In the genomic region with DNA sequence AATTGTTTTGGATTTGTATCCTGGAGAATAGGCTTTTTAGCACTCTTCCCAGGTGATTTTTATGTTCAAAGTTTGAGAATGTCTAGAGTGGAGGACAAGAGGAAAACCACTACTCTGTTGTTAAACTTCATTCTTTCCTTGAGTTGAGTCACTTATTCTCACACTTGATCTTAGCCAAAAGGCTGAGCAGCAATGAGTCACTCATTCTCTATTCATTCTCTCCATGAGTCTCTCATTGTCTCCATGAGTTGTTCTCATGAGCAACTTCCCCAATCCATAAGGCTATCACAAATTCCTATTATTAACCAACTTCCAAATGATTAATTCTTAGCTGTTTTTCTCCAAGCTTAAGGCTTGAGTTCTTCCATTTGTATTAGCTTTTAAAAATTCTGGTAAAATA, we compare ENCODE assay signal across 31 cellular contexts.
DNase-seq lines count a peak whose midpoint lies in the region; ATAC-seq, FAIRE-seq and TF ChIP-seq lines count a peak whose summit lies in the region.
"Had no signal": no experiment of that assay in that cellular context is flagged by ENCODE, and none has a peak within 500 bp of the region (broad histone marks: within the 10 kb centered on the region; RNA-seq: fewer than 3 reads in every experiment).

No MANE protein-coding gene starts in this region.

- POLR2A ChIA-PET in PC-9 (lab: Charles Lee; ENCODE audit: unreplicated experiment) = no interaction called here

- in situ Hi-C loops in ACHN (cut with HindIII; ENCODE audit: low pct_ligation_motif_present, low pct_unique_long_range_greater_than_20kb, low sequenced_read_pairs) = no loop called here

- no peak overlapping the region for H3K27ac Mint-ChIP-seq in CD14-positive monocyte
- H3K27ac Mint-ChIP-seq: activated CD8-positive, alpha-beta T cell treated with anti-CD3 and anti-CD28 coated beads for 36 hours; activated naive CD4-positive, alpha-beta T cell treated with anti-CD3 and anti-CD28 coated beads, Interleukin-2, amount 50 U/mL, for 72 hours; activated T-helper 2 cell treated with anti-CD3 and anti-CD28 coated beads, Interferon-gamma antibody, Interleukin-2, Interleukin-4, amounts not matched to agents 10 μg/mL and 5 μg/mL and 100 μg/mL, durations not matched to agents 14 hours and 24 hours and 36 hours; naive B cell had no signal

- TF ChIP-seq CTCF in bronchial epithelial cell (IDR thresholded peaks at IDR 0.05; ENCODE audit: insufficient read depth, low read length, severe bottlenecking) (no peak), kidney epithelial cell (IDR thresholded peaks at IDR 0.05; ENCODE audit: insufficient read depth, low read length, poor library complexity, severe bottlenecking) (no peak), PC-9 (conservative IDR thresholded peaks at IDR 0.05) (no peak), CD14-positive monocyte (IDR thresholded peaks at IDR 0.05) (no peak), body of pancreas (IDR thresholded peaks at IDR 0.05) (no peak)

- no peaks in the 10 kb centered on the region for H3K4me1 ChIP-seq in PC-9 (replicated peaks; ENCODE audit: insufficient read depth)
- no peaks in the 10 kb centered on the region for H3K4me1 ChIP-seq in body of pancreas
- H3K4me1 ChIP-seq: BE2C, HAP-1, prostate gland, testis had no signal

- CTCF ChIA-PET in PC-9 (lab: Charles Lee) = no interaction called here

- no peaks in the 10 kb centered on the region for H3K9me2 ChIP-seq in PC-9 (ENCODE audit: insufficient read depth)

- no peaks in the 10 kb centered on the region for H3K27me3 Mint-ChIP-seq in CD14-positive monocyte (ENCODE audit: low read depth in 3 of 3)
- H3K27me3 Mint-ChIP-seq: activated CD8-positive, alpha-beta T cell treated with anti-CD3 and anti-CD28 coated beads for 36 hours; central memory CD8-positive, alpha-beta T cell; naive B cell had no signal

- no peak overlapping the region for H3K4me3 ChIP-seq in bronchial epithelial cell (ENCODE audit: low read depth, low read length)
- no peak overlapping the region for H3K4me3 ChIP-seq in kidney epithelial cell (ENCODE audit: low read depth, low read length)
- H3K4me3 ChIP-seq in PC-9 = no peak overlapping the region
- H3K4me3 ChIP-seq in body of pancreas = no peak overlapping the region
- H3K4me3 ChIP-seq: HAP-1, prostate gland, testis had no signal

- no peak for FAIRE-seq in bronchial epithelial cell (lab: Jason Lieb, UNC)
- FAIRE-seq: A204.1, frontal cortex, G401.6 had no signal

- intact Hi-C loops in PC-9 (cut with micrococcal nuclease; ENCODE audit: unreplicated experiment) = no loop called here
- intact Hi-C loops in CD14-positive monocyte (cut with micrococcal nuclease) = no loop called here
- intact Hi-C loops in body of pancreas (cut with DNase I) = no loop called here

- no peak overlapping the region for H3K4me2 ChIP-seq in PC-9
- H3K4me2 ChIP-seq: KMS-11 had no signal

- no TSS peak for BruUV-seq in PC-9 (replicated peaks; lab: Mats Ljungman, UMichigan)

- DNase-seq in AG08395 (ENCODE audit: low spot score) = peak; percentile 54
- DNase-seq in HS-5 (ENCODE audit: low read depth) = peak; percentile 37
- peak; percentile 56 for DNase-seq in bronchial epithelial cell (ENCODE audit: low read depth)
- DNase-seq in kidney epithelial cell (ENCODE audit: low read depth) = peak; percentile 34
- no peak for DNase-seq in PC-9
- no peak for DNase-seq in ACHN
- no peak for DNase-seq in CD14-positive monocyte (ENCODE audit: low spot score)
- DNase-seq in body of pancreas = no peak
- DNase-seq: activated CD8-positive, alpha-beta T cell treated with anti-CD3 and anti-CD28 coated beads for 36 hours; anterior cingulate cortex; BE2C; dermis blood vessel endothelial cell; DMS53; naive B cell; NCI-H1436; NCI-H2081 treated with DMSO at 0.1 percent for 48 hours; NCI-H226; NCI-H774; nucleus accumbens; stimulated activated naive CD4-positive, alpha-beta T cell; testis had no signal

- TF ChIP-seq POLR2A in body of pancreas (IDR thresholded peaks at IDR 0.05) = no peak

- H2AFZ ChIP-seq in PC-9 = no peak overlapping the region

- H3K27ac ChIP-seq in PC-9 (no peak overlapping the region), body of pancreas (no peak overlapping the region)
- H3K27ac ChIP-seq: KMS-11, prostate gland, testis had no signal

- peaks cover 1 to 10% (median 4%) of the 10 kb centered on the region in 7 donors for H3K9me3 Mint-ChIP-seq in CD14-positive monocyte

- ATAC-seq in body of pancreas = no peak
- ATAC-seq: activated CD8-positive, alpha-beta T cell treated with anti-CD3 and anti-CD28 coated beads for 36 hours; activated naive CD4-positive, alpha-beta T cell treated with anti-CD3 and anti-CD28 coated beads, Interleukin-2, amount 50 U/mL, for 72 hours; Right ventricle myocardium inferior had no signal

- no peaks in the 10 kb centered on the region for H3F3A ChIP-seq in PC-9 (ENCODE audit: insufficient read depth, low read depth)

- H3K36me3 Mint-ChIP-seq in CD14-positive monocyte = no peaks in the 10 kb centered on the region
- H3K36me3 Mint-ChIP-seq: naive B cell had no signal

- no peak overlapping the region for H3K4me3 Mint-ChIP-seq in CD14-positive monocyte
- H3K4me3 Mint-ChIP-seq: activated CD8-positive, alpha-beta T cell treated with anti-CD3 and anti-CD28 coated beads for 36 hours; central memory CD8-positive, alpha-beta T cell; naive B cell had no signal

- H3K36me3 ChIP-seq in bronchial epithelial cell (ENCODE audit: control insufficient read depth, insufficient read depth, low read length) (no peaks in the 10 kb centered on the region), kidney epithelial cell (ENCODE audit: control insufficient read depth, insufficient read depth, low read length) (no peaks in the 10 kb centered on the region), PC-9 (ENCODE audit: low read depth) (no peaks in the 10 kb centered on the region), body of pancreas (replicated peaks in 1 of 2; ENCODE audit: insufficient read depth in 1 of 2, low read depth in 2 of 2) (no peaks in the 10 kb centered on the region)
- H3K36me3 ChIP-seq: BE2C, HAP-1, prostate gland had no signal

- H3K79me2 ChIP-seq in PC-9 (ENCODE audit: low read depth) = no peaks in the 10 kb centered on the region

- H3K4me1 Mint-ChIP-seq in CD14-positive monocyte = no peaks in the 10 kb centered on the region
- H3K4me1 Mint-ChIP-seq: central memory CD8-positive, alpha-beta T cell; naive B cell had no signal

- H3K27me3 ChIP-seq in bronchial epithelial cell (ENCODE audit: control insufficient read depth, insufficient read depth, low read length) (no peaks in the 10 kb centered on the region), kidney epithelial cell (ENCODE audit: control insufficient read depth, insufficient read depth, low read length) (no peaks in the 10 kb centered on the region), PC-9 (ENCODE audit: insufficient read depth, low read depth) (no peaks in the 10 kb centered on the region), body of pancreas (no peaks in the 10 kb centered on the region)
- H3K27me3 ChIP-seq: BE2C, testis had no signal

- H4K20me1 ChIP-seq in PC-9 (ENCODE audit: insufficient read depth) = no peaks in the 10 kb centered on the region

- H3K9me3 ChIP-seq in PC-9 (ENCODE audit: insufficient read depth, low read depth) (no peaks in the 10 kb centered on the region), body of pancreas (no peaks in the 10 kb centered on the region)
- H3K9me3 ChIP-seq: BE2C, HAP-1, prostate gland, testis had no signal

Comparison
In these comparisons a context has a peak if more than half of its experiments do, and no peak if none do; other contexts are left out.
1. DNase-seq: peak in AG08395 (single experiment), HS-5 (single experiment), bronchial epithelial cell (single experiment) and kidney epithelial cell (single experiment); none in PC-9 (0 of 2), ACHN (single experiment), CD14-positive monocyte (single experiment) and body of pancreas (0 of 4).